In the genomic region with DNA sequence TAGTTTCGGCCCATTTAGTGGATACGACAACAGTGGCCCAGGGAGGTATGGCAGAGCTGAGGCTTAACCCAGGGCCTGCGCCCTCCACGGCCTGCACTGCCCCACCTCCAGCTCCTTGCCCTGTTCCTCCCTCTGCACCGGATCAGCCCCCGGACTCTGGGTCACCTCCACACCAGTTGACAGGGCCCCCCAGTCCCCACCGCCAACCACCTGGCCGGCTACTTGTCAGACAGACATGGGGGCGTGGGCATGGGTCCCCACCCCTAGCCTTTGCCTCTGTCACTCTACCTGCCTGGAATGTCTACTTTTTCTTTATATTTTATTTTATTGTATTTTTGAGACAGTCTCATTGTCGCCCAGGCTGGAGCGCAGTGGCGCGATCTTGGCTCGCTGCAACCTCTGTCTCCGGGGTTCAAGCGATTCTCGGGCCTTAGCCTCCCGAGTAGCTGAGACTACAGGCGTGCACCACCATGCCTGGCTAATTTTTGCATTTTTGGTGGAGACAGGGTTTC, we compare ENCODE assay signal across 1 cellular context.
TF ChIP-seq lines count a peak whose summit lies in the region.

No MANE protein-coding gene starts in this region.

TF ChIP-seq in GM23338, 12 proteins besides CTCF, POLR2A, EP300 and RAD21 (continued from another document):
- TF ChIP-seq NANOG (IDR thresholded peaks at IDR 0.05; ENCODE audit: borderline replicate concordance) = no peak
- TF ChIP-seq CREB1 (CRISPR knock-in tag; IDR thresholded peaks at IDR 0.05; ENCODE audit: low read depth) = no peak
- TF ChIP-seq POLR2AphosphoS5 (IDR thresholded peaks at IDR 0.05; ENCODE audit: low read depth) = no peak
- no peak for TF ChIP-seq ZNF331 (CRISPR knock-in tag; IDR thresholded peaks at IDR 0.05; ENCODE audit: low read depth)
- TF ChIP-seq, protein P1, sequence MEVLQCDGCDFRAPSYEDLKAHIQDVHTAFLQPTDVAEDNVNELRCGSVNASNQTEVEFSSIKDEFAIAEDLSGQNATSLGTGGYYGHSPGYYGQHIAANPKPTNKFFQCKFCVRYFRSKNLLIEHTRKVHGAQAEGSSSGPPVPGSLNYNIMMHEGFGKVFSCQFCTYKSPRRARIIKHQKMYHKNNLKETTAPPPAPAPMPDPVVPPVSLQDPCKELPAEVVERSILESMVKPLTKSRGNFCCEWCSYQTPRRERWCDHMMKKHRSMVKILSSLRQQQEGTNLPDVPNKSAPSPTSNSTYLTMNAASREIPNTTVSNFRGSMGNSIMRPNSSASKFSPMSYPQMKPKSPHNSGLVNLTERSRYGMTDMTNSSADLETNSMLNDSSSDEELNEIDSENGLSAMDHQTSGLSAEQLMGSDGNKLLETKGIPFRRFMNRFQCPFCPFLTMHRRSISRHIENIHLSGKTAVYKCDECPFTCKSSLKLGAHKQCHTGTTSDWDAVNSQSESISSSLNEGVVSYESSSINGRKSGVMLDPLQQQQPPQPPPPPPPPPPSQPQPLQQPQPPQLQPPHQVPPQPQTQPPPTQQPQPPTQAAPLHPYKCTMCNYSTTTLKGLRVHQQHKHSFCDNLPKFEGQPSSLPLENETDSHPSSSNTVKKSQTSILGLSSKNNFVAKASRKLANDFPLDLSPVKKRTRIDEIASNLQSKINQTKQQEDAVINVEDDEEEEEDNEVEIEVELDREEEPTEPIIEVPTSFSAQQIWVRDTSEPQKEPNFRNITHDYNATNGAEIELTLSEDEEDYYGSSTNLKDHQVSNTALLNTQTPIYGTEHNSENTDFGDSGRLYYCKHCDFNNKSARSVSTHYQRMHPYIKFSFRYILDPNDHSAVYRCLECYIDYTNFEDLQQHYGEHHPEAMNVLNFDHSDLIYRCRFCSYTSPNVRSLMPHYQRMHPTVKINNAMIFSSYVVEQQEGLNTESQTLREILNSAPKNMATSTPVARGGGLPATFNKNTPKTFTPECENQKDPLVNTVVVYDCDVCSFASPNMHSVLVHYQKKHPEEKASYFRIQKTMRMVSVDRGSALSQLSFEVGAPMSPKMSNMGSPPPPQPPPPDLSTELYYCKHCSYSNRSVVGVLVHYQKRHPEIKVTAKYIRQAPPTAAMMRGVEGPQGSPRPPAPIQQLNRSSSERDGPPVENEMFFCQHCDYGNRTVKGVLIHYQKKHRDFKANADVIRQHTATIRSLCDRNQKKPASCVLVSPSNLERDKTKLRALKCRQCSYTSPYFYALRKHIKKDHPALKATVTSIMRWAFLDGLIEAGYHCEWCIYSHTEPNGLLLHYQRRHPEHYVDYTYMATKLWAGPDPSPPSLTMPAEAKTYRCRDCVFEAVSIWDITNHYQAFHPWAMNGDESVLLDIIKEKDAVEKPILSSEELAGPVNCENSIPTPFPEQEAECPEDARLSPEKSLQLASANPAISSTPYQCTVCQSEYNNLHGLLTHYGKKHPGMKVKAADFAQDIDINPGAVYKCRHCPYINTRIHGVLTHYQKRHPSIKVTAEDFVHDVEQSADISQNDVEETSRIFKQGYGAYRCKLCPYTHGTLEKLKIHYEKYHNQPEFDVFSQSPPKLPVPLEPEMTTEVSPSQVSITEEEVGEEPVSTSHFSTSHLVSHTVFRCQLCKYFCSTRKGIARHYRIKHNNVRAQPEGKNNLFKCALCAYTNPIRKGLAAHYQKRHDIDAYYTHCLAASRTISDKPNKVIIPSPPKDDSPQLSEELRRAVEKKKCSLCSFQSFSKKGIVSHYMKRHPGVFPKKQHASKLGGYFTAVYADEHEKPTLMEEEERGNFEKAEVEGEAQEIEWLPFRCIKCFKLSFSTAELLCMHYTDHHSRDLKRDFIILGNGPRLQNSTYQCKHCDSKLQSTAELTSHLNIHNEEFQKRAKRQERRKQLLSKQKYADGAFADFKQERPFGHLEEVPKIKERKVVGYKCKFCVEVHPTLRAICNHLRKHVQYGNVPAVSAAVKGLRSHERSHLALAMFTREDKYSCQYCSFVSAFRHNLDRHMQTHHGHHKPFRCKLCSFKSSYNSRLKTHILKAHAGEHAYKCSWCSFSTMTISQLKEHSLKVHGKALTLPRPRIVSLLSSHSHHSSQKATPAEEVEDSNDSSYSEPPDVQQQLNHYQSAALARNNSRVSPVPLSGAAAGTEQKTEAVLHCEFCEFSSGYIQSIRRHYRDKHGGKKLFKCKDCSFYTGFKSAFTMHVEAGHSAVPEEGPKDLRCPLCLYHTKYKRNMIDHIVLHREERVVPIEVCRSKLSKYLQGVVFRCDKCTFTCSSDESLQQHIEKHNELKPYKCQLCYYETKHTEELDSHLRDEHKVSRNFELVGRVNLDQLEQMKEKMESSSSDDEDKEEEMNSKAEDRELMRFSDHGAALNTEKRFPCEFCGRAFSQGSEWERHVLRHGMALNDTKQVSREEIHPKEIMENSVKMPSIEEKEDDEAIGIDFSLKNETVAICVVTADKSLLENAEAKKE (CRISPR knock-in tag; IDR thresholded peaks at IDR 0.05) = no peak
- no peak for TF ChIP-seq EZH2phosphoT487 (IDR thresholded peaks at IDR 0.05; ENCODE audit: unreplicated experiment)
